In genomic region chr5:180081481-180081880, GRCh38 we compare ENCODE assay signal across 20 cellular contexts. TPM values are rescaled to one million over a fixed set of nuclear protein-coding genes. Genes with fewer than 3 reads are reported as not detected.
DNase-seq lines count a peak whose midpoint lies in the region; ATAC-seq, FAIRE-seq and TF ChIP-seq lines count a peak whose summit lies in the region.
"Had no signal": no experiment of that assay in that cellular context is flagged by ENCODE, and none has a peak within 500 bp of the region (broad histone marks: within the 10 kb centered on the region; RNA-seq: fewer than 3 reads in every experiment).

No MANE protein-coding gene starts in this region.

- H3K9me3 ChIP-seq in H9 (ENCODE audit: control insufficient read depth, low read depth, low read length), result no peaks in the 10 kb centered on the region
- H3K9me3 ChIP-seq: BE2C had no signal

- H3K23me2 ChIP-seq in H9 (ENCODE audit: insufficient read length, low read depth, low read length, poor library complexity, severe bottlenecking), result no peaks in the 10 kb centered on the region

- H3K27me3 Mint-ChIP-seq in H9 (ENCODE audit: low read depth), result no peaks in the 10 kb centered on the region

- H2BK120ac ChIP-seq in H9 (ENCODE audit: low read depth, low read length, poor library complexity, severe bottlenecking), result no peak overlapping the region

- no peak overlapping the region for H2AFZ ChIP-seq in H9 (ENCODE audit: low read length)

- H3K23ac ChIP-seq in H9 (ENCODE audit: insufficient read length, low read depth, low read length), result no peak overlapping the region

- H2BK15ac ChIP-seq in H9 (ENCODE audit: low read depth, low read length), result no peak overlapping the region

- H3K4me3 Mint-ChIP-seq in H9, result no peak overlapping the region
- H3K4me3 Mint-ChIP-seq: HFFc6, IgD-negative memory B cell had no signal

- no peak overlapping the region for H3K4me2 ChIP-seq in H9 (ENCODE audit: insufficient read depth, insufficient read length, low read length)

- no peak overlapping the region for H3K4ac ChIP-seq in H9 (ENCODE audit: low read depth, low read length)

- no peak overlapping the region for H4K5ac ChIP-seq in H9 (ENCODE audit: insufficient read length, low read depth, low read length)

- H3K36me3 Mint-ChIP-seq in H9 (ENCODE audit: insufficient read depth in 1 of 3, low read depth in 3 of 3), result peaks cover 15 to 28% (median 18%) of the 10 kb centered on the region in 3 experiments
- peaks cover 0 to 4% of the 10 kb centered on the region in 2 donors for H3K36me3 Mint-ChIP-seq in activated naive CD4-positive, alpha-beta T cell treated with anti-CD3 and anti-CD28 coated beads, Interleukin-2, amount 50 U/mL, for 72 hours

- H2AK5ac ChIP-seq in H9 (ENCODE audit: insufficient read length, low read length), result no peak overlapping the region

- H4K91ac ChIP-seq in H9 (ENCODE audit: insufficient read length, low read depth, low read length), result no peak overlapping the region

- H3T11ph ChIP-seq in H9 (ENCODE audit: low read length), result no peak overlapping the region

- H3K4me1 ChIP-seq in H9 (ENCODE audit: insufficient read depth, low read length), result peaks cover 17% of the 10 kb centered on the region; the same call in 1 of the 2 replicates
- H3K4me1 ChIP-seq: BE2C had no signal

- H3K18ac ChIP-seq in H9 (ENCODE audit: insufficient read length, low read depth, low read length), result no peak overlapping the region

- no CpG with 5 or more reads among the region's 5 CpGs for WGBS in H9 (ENCODE audit: extremely low coverage, insufficient read length, low lambda C conversion rate)

- H3K56ac ChIP-seq in H9 (ENCODE audit: insufficient read length, low read depth, low read length), result no peak overlapping the region

- H4K8ac ChIP-seq in H9 (replicated peaks; ENCODE audit: insufficient read length, low read depth, low read length), result no peak overlapping the region

- no peak for FAIRE-seq in D721Med (lab: Jason Lieb, UNC)
- FAIRE-seq: A204.1, H54, HTR-8/SVneo had no signal

- H3K79me2 ChIP-seq in H9 (ENCODE audit: insufficient read depth, low read length), result no peaks in the 10 kb centered on the region

- H2BK12ac ChIP-seq in H9 (ENCODE audit: insufficient read length, low read depth, low read length), result no peak overlapping the region

- H3K27ac ChIP-seq in H9 (ENCODE audit: insufficient read length, low read depth, low read length), result no peak overlapping the region

- H4K20me1 ChIP-seq in H9 (ENCODE audit: control insufficient read depth, insufficient read depth, insufficient read length), result no peaks in the 10 kb centered on the region

- H3K9me3 Mint-ChIP-seq in H9, result peaks cover 20 to 21% of the 10 kb centered on the region in 2 experiments
- no peaks in the 10 kb centered on the region for H3K9me3 Mint-ChIP-seq in activated naive CD4-positive, alpha-beta T cell treated with anti-CD3 and anti-CD28 coated beads, Interleukin-2, amount 50 U/mL, for 72 hours
- H3K9me3 Mint-ChIP-seq: CD4-positive, alpha-beta T cell had no signal

- H3K9ac ChIP-seq in H9 (ENCODE audit: extremely low read depth, insufficient read length, low read length), result no peak overlapping the region

- H3K27ac Mint-ChIP-seq in H9, result peak overlapping the region in 2 of 3 experiments; percentile 34 to 99; a peak in 2 of 7 replicates
- no peak overlapping the region for H3K27ac Mint-ChIP-seq in activated naive CD4-positive, alpha-beta T cell treated with anti-CD3 and anti-CD28 coated beads, Interleukin-2, amount 50 U/mL, for 72 hours
- H3K27ac Mint-ChIP-seq: CD4-positive, alpha-beta T cell; HFFc6; IgD-negative memory B cell had no signal

- TF ChIP-seq CTCF in H9 (conservative IDR thresholded peaks at IDR 0.05), result no peak
- TF ChIP-seq CTCF in D721Med (IDR thresholded peaks at IDR 0.05; ENCODE audit: insufficient read depth, missing control alignments), result no peak

- H2BK20ac ChIP-seq in H9 (ENCODE audit: low read depth, low read length, poor library complexity, severe bottlenecking), result no peak overlapping the region

- DNase-seq in H9 (no peak), left lobe of liver (ENCODE audit: low spot score) (no peak), mesenteric fat pad (ENCODE audit: low spot score) (peak; percentile 24), D721Med (ENCODE audit: insufficient read length, low spot score) (no peak)
- DNase-seq in activated CD4-positive, alpha-beta T cell treated with anti-CD3 and anti-CD28 coated beads, Interleukin-2, amount 50 U/mL, for 4 hours, result no peak
- DNase-seq in activated naive CD4-positive, alpha-beta T cell treated with anti-CD3 and anti-CD28 coated beads, Interleukin-2, amount 50 U/mL, for 72 hours (ENCODE audit: low spot score in 2 of 2), result no peak
- DNase-seq: ACHN; BE2C; C1 segment of cervical spinal cord; CD4-positive, alpha-beta T cell; DMS79 treated with DMSO at 0.1 percent for 48 hours; GF-D8; HFFc6; KBM-7 had no signal

- no peak overlapping the region for H2BK5ac ChIP-seq in H9 (ENCODE audit: insufficient read length, low read length)

- no peak overlapping the region for H3K14ac ChIP-seq in H9 (ENCODE audit: insufficient read depth, low read length)

- no peaks in the 10 kb centered on the region for H3K27me3 ChIP-seq in H9 (ENCODE audit: insufficient read depth, low read length)
- H3K27me3 ChIP-seq: BE2C had no signal

- peaks cover 50% of the 10 kb centered on the region in 2 experiments for H3K4me1 Mint-ChIP-seq in H9

- ATAC-seq in left lobe of liver, result peak; percentile 48
- no peak for ATAC-seq in activated naive CD4-positive, alpha-beta T cell treated with anti-CD3 and anti-CD28 coated beads, Interleukin-2, amount 50 U/mL, for 72 hours
- ATAC-seq in GM21825 (IDR thresholded peaks at IDR 0.05; ENCODE audit: unreplicated experiment), result no peak
- ATAC-seq: HCT116 had no signal

- H3K79me1 ChIP-seq in H9 (ENCODE audit: insufficient read depth, low read depth, low read length, poor library complexity, severe bottlenecking), result no peaks in the 10 kb centered on the region

RNA-seq across cellular contexts. Expression of gene RNF130, which starts 9.9 kb away (rescaled TPM):
- total RNA-seq in H9 (2021) (76.4 and 80.0 TPM in 2 replicates), left lobe of liver (102 TPM), mesenteric fat pad (135 TPM)
- total RNA-seq in activated naive CD4-positive, alpha-beta T cell treated with anti-CD3 and anti-CD28 coated beads, Interleukin-2, amount 50 U/mL, for 72 hours, result 10 to 100 TPM in 1 of 2 donors, 1 to 10 TPM in 1; 7.7 to 14.2 TPM

Comparison
In these comparisons a context has a peak if more than half of its experiments do, and no peak if none do; other contexts are left out.
1. H3K27ac Mint-ChIP-seq: peak in H9 (2 of 3); none in activated naive CD4-positive, alpha-beta T cell treated with anti-CD3 and anti-CD28 coated beads, Interleukin-2, amount 50 U/mL, for 72 hours (0 of 2).